ENCODE assay signal across 17 cellular contexts in the genomic region with DNA sequence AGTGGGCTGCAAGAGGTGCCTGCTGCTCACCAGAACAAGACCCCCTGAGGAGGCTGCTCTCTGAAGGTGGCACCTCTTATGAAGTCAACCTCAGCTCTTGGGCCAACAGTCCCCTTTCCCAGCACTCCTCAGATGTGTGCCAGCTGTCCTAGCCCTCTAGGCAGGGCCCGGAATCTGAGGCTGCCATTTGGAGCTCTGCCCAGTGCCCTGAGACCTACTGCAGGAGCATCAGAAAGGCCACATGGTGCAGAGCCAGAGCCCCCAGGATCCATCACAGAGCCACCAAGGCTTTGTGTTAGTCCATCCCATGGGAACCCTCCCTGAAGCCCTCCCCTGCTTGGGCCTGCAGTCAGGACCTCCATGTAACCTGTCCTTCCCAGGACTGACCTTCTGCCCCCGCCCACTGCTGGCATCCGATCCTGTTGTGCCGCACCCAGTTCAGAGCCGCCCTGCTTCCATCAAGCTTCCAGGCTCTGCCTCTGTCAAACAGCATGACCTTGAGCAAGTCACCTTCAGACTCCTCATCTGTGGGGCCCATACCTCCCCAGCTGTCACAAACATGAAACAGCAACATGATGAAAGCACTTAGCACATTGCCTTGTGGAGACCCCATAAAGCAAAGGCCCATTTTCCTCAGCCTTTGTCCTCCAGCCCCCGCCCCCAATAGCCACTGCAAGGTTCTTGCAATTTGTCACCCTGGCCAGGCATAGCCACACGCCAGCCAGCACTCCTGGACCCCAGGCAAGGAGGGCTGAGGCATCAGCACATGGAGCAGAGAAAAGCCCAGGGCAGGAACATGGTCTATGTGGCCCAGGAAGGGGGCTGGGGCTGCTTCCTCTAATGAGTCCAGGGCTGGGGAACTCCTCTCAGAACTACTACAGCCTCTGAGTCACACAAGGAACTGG. TPM values are rescaled to one million over a fixed set of nuclear protein-coding genes. Genes with fewer than 3 reads are reported as not detected.
"Had no signal": no experiment of that assay in that cellular context is flagged by ENCODE, and none has a peak within 500 bp of the region (broad histone marks: within the 10 kb centered on the region; RNA-seq: fewer than 3 reads in every experiment).

No MANE protein-coding gene starts in this region.

- H3K4me3 ChIP-seq: gastroesophageal sphincter had no signal

- ATAC-seq: activated CD8-positive, alpha-beta T cell treated with anti-CD3 and anti-CD28 coated beads, Interleukin-2, amount 10 ng/mL, durations not matched to agents 7 days and 5 days; activated T-cell treated with anti-CD3 and anti-CD28 coated beads, Interleukin-2, amount 50 U/mL, for 72 hours; gastroesophageal sphincter had no signal

- H3K27ac ChIP-seq: brain microvascular endothelial cell, gastroesophageal sphincter, neutrophil had no signal

- DNase-seq: activated CD4-positive, alpha-beta T cell treated with anti-CD3 and anti-CD28 coated beads, Interleukin-2, amount 10 ng/mL, durations not matched to agents 24 days and 14 days; activated CD4-positive, CD25-positive, alpha-beta regulatory T cell; activated CD8-positive, alpha-beta memory T cell treated with anti-CD3 and anti-CD28 coated beads, Interleukin-2, amount 50 U/mL, for 4 hours; activated CD8-positive, alpha-beta T cell treated with anti-CD3 and anti-CD28 coated beads, Interleukin-2, amount 10 ng/mL, durations not matched to agents 7 days and 5 days; activated naive CD8-positive, alpha-beta T cell treated with anti-CD3 and anti-CD28 coated beads, Interleukin-2, amount 10 ng/mL, durations not matched to agents 7 days and 5 days; activated T-cell treated with anti-CD3 and anti-CD28 coated beads, Interleukin-2, amount 50 U/mL, for 72 hours; anterior cingulate cortex; brain microvascular endothelial cell; naive B cell; retina; stimulated activated CD4-positive, alpha-beta T cell treated with anti-CD3 and anti-CD28 coated beads, Interleukin-15, amount 100 ng/mL, for 24 hours; stimulated activated CD4-positive, alpha-beta T cell treated with anti-CD3 and anti-CD28 coated beads, Interleukin-4, amount 100 ng/mL, for 1 hour; stimulated activated naive B cell treated with anti-CD40 and anti-IgM and Interleukin-4, amounts not matched to agents 10 μg/mL and 1 μg/mL and 100 μg/mL, for 72 hours; trophoblast cell had no signal

- H3K27me3 ChIP-seq: brain microvascular endothelial cell, neutrophil had no signal

RNA-seq across cellular contexts. Expression of a gene that starts 51.7 kb away (rescaled TPM):
- total RNA-seq: activated CD4-positive, alpha-beta T cell treated with anti-CD3 and anti-CD28 coated beads, Interleukin-2, amount 10 ng/mL, durations not matched to agents 24 days and 14 days; activated CD8-positive, alpha-beta T cell treated with anti-CD3 and anti-CD28 coated beads, Interleukin-2, amount 10 ng/mL, durations not matched to agents 7 days and 5 days; activated naive CD8-positive, alpha-beta T cell treated with anti-CD3 and anti-CD28 coated beads, Interleukin-2, amount 10 ng/mL, durations not matched to agents 7 days and 5 days; activated T-cell treated with anti-CD3 and anti-CD28 coated beads, Interleukin-2, amount 50 U/mL, for 72 hours; lung microvascular endothelial cell had no signal
